ENCODE assay signal across 8 cellular contexts in the genomic region with DNA sequence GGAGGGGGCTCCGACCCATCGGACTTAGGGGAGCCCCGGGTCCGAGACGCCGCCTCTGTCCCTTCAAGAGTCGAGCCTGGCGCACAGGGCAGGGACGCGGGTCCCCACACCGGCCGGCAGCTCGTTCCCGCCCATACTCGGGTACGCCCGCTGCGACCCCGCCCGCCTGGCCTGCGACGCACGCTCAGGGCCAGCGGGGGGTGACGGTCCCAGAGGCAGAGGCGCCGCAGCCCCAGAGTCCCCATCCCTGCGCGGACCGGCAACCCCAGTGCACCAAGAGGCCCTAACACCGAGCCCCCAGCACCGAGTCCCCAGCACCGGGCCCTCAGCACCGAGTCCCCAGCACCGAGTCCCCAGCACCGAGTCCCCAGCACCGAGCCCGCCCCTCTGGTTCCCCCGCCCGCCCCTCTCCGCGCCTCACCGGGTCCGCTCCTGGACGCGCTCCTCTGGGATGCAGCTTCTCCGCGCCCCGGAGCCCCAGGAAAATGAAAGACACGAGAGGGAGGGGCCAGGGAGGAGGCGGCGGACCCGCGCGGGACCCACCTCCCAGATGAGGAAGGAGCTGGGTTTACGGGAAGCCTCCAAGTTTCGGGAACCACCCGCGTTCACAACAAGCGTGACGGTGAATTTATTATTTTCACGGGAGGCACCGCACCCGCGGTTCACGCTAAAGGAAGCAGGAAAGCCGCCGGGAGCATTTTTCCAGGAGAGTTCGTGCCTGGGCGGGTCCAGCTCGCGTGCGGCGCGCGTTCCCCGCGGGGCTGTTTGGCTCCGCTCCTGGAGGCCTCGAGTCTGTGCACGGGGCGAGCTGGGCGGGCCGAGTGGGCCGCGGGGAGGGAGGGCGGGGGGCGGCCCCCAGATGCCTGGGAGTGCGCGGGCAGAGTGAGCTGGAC. TPM values are rescaled to one million over a fixed set of nuclear protein-coding genes. Genes with fewer than 3 reads are reported as not detected.
A peak's percentile ranks its signal among the peaks of the same experiment; 100 is the strongest.
DNase-seq lines count a peak whose midpoint lies in the region; ATAC-seq and TF ChIP-seq lines count a peak whose summit lies in the region.

A gene (minus strand): TSS at position 488 of the 893 bp plus-strand sequence. CDS start 6,526 bp downstream, outside the sequence.

- H3K4me3 ChIP-seq in AG10803 (ENCODE audit: low read length) (peak within 1 kb of the TSS; percentile 64), body of pancreas (peak within 1 kb of the TSS; percentile 16 to 19), subcutaneous abdominal adipose tissue (ENCODE audit: low read depth in 1 of 5, low read length in 5 of 5) (peak within 1 kb of the TSS; percentile 59 to 73 (median 71))

- peak in 1 of 3 donors; percentile 10 for TF ChIP-seq POLR2A in body of pancreas (IDR thresholded peaks at IDR 0.05)

- ATAC-seq in body of pancreas: peak; percentile 19
- peak; percentile 29 for ATAC-seq in left colon
- no peak for ATAC-seq in HG03159 (IDR thresholded peaks at IDR 0.05; ENCODE audit: unreplicated experiment)

- WGBS in body of pancreas, 2 donors: 5 to 71% methylated on average over 5 to 83 of the region's 90 CpGs

- TF ChIP-seq CTCF in AG10803 (conservative IDR thresholded peaks at IDR 0.05; ENCODE audit: low read length) (no peak), body of pancreas (IDR thresholded peaks at IDR 0.05) (no peak)

- intact Hi-C loops in body of pancreas (cut with DNase I): no loop called here
- intact Hi-C loops in left colon (cut with DNase I, micrococcal nuclease): no loop called here

- H3K27ac ChIP-seq in body of pancreas (peak within 1 kb of the TSS in 3 of 4 donors; percentile 76 to 83 (median 82)), subcutaneous abdominal adipose tissue (ENCODE audit: low read depth, low read length) (no peak within 1 kb of the TSS)

- H3K4me1 ChIP-seq in body of pancreas (peaks cover 62% of the 10 kb centered on the region), subcutaneous abdominal adipose tissue (ENCODE audit: control insufficient read depth in 5 of 5, insufficient read depth in 5 of 5, low read length in 5 of 5) (peaks cover 3 to 47% (median 37%) of the 10 kb centered on the region in 5 donors)

- H3K36me3 ChIP-seq in body of pancreas (replicated peaks in 1 of 2; ENCODE audit: insufficient read depth in 1 of 2, low read depth in 2 of 2): no peaks in the 10 kb centered on the region
- H3K36me3 ChIP-seq in subcutaneous abdominal adipose tissue (ENCODE audit: control insufficient read depth in 5 of 5, insufficient read depth in 5 of 5, low read length in 5 of 5): no peaks in the 10 kb centered on the region

- H3K9me3 ChIP-seq in body of pancreas (no peaks in the 10 kb centered on the region), subcutaneous abdominal adipose tissue (ENCODE audit: control insufficient read depth in 5 of 5, low read length in 5 of 5) (no peaks in the 10 kb centered on the region)

- DNase-seq in AG10803 (ENCODE audit: low read depth): peak; percentile 56
- DNase-seq in LHCN-M2 (ENCODE audit: low read depth): peak; percentile 57
- peak in 3 of 4 donors; percentile 55 to 58 (median 56) for DNase-seq in body of pancreas
- DNase-seq in left colon: peak in 1 of 2 donors; percentile 64
- DNase-seq in NAMALWA (ENCODE audit: low spot score): no peak
- no peak for DNase-seq in Kasumi-1 (lab: John Stamatoyannopoulos, UW)

- H3K9ac ChIP-seq in subcutaneous abdominal adipose tissue (ENCODE audit: low read length in 5 of 5): peak within 1 kb of the TSS in 3 of 5 donors; percentile 56 to 76 (median 58)

- H3K27me3 ChIP-seq in body of pancreas (no peaks in the 10 kb centered on the region), subcutaneous abdominal adipose tissue (ENCODE audit: control insufficient read depth in 5 of 5, insufficient read depth in 4 of 5, low read length in 5 of 5) (peaks cover 11 to 39% (median 19%) of the 10 kb centered on the region in 5 donors)

RNA-seq across cellular contexts. Expression of the gene that starts here (rescaled TPM):
- total RNA-seq in LHCN-M2 (2014; rRNA removed) (139 and 147 TPM in 2 replicates), body of pancreas (1 to 10 TPM; 5.4 to 6.3 TPM), left colon (100 to 1,000 TPM in 1 of 2 donors, 10 to 100 TPM in 1; 78.5 to 127 TPM)
- 76.8 TPM for polyA plus RNA-seq in LHCN-M2 (2012)

Comparison
In these comparisons a context has a peak if more than half of its experiments do, and no peak if none do; other contexts are left out.
1. RNA of the gene that starts here (total RNA-seq): 139 to 147 TPM in LHCN-M2 and 78.5 to 127 TPM in left colon; 5.4 to 6.3 TPM in body of pancreas; every median in the first group is over 10 times any median in the second.
2. DNase-seq: peak in AG10803 (single experiment), LHCN-M2 (single experiment) and body of pancreas (3 of 4); none in NAMALWA (single experiment) and Kasumi-1 (0 of 2).
3. H3K4me3 ChIP-seq: peak in every context shown above with its lines; median percentile 71 in subcutaneous abdominal adipose tissue; 64 in AG10803; 18 in body of pancreas.